ENCODE assay signal across 1 cellular context in genomic region chr3:116445291-116445841, GRCh38.
TF ChIP-seq lines count a peak whose summit lies in the region.

Gene LSAMP (minus strand): TSS chr3:116445487.

TF ChIP-seq in A549, 52 proteins besides CTCF, POLR2A, EP300 and RAD21 (continued from another document):
- TF ChIP-seq ELK1 (IDR thresholded peaks at IDR 0.05; ENCODE audit: low read depth, low read length) (no peak), CBX8 (IDR thresholded peaks at IDR 0.05) (no peak), POLR2AphosphoS2 (conservative IDR thresholded peaks at IDR 0.05; ENCODE audit: low read length) (no peak), EHMT2 (IDR thresholded peaks at IDR 0.05; ENCODE audit: low read depth) (no peak), GATA3 (IDR thresholded peaks at IDR 0.05; ENCODE audit: borderline replicate concordance) (no peak), RFX5 (IDR thresholded peaks at IDR 0.05) (no peak), ZC3H11A (IDR thresholded peaks at IDR 0.05) (no peak), JUNB (IDR thresholded peaks at IDR 0.05) (no peak), RCOR1 (IDR thresholded peaks at IDR 0.05; ENCODE audit: low read depth, low read length) (no peak), TFCP2L1 (CRISPR knock-in tag; IDR thresholded peaks at IDR 0.05) (no peak), NFE2L2 (conservative IDR thresholded peaks at IDR 0.05; ENCODE audit: low read length) (no peak), ZNF302 (CRISPR knock-in tag; IDR thresholded peaks at IDR 0.05) (no peak), HOXB5 (CRISPR knock-in tag; IDR thresholded peaks at IDR 0.05) (no peak)
- TF ChIP-seq, protein P1, sequence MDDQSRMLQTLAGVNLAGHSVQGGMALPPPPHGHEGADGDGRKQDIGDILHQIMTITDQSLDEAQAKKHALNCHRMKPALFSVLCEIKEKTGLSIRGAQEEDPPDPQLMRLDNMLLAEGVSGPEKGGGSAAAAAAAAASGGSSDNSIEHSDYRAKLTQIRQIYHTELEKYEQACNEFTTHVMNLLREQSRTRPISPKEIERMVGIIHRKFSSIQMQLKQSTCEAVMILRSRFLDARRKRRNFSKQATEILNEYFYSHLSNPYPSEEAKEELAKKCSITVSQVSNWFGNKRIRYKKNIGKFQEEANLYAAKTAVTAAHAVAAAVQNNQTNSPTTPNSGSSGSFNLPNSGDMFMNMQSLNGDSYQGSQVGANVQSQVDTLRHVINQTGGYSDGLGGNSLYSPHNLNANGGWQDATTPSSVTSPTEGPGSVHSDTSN (IDR thresholded peaks at IDR 0.05) = no peak
- TF ChIP-seq, protein P2, sequence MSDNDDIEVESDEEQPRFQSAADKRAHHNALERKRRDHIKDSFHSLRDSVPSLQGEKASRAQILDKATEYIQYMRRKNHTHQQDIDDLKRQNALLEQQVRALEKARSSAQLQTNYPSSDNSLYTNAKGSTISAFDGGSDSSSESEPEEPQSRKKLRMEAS (IDR thresholded peaks at IDR 0.05) = no peak
